ENCODE assay signal across 18 cellular contexts in the genomic region with DNA sequence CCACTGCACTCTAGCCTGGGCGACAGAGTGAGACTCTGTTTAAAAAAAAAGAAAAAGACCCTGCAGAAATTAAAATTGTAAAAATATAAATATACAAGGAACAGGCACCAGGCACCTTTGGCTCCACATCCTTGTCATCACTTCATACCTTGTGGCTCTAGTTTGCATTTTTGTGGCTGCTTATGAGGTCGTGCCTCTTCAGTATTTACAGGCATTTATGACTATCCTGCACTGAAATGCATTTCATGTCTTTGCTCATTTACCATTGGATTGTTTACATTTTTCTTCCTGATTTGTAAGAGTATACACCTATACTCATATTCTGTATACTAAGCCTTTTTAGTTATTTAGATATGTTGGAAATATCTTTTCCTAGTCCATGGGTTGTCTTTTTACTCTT. TPM values are rescaled to one million over a fixed set of nuclear protein-coding genes. Genes with fewer than 3 reads are reported as not detected.
DNase-seq lines count a peak whose midpoint lies in the region; ATAC-seq and TF ChIP-seq lines count a peak whose summit lies in the region.
"Had no signal": no experiment of that assay in that cellular context is flagged by ENCODE, and none has a peak within 500 bp of the region (broad histone marks: within the 10 kb centered on the region; RNA-seq: fewer than 3 reads in every experiment).

No MANE protein-coding gene starts in this region.

- in situ Hi-C loops in GM23248 (cut with MboI) (no loop called here), Panc1 (cut with HindIII; ENCODE audit: low pct_unique_long_range_greater_than_20kb, low sequenced_read_pairs) (no loop called here)

- H3K27ac ChIP-seq in GM23248 (peak overlapping the region; percentile 38), Panc1 (ENCODE audit: low read length) (no peak overlapping the region; the same call in 1 of the 2 replicates)
- H3K27ac ChIP-seq: suprapubic skin had no signal

- H3K9me2 ChIP-seq in GM23248 (ENCODE audit: insufficient read depth) = no peaks in the 10 kb centered on the region

- peak overlapping the region; percentile 37 for H3K4me2 ChIP-seq in GM23248 (ENCODE audit: unreplicated experiment)

- H3K79me2 ChIP-seq in GM23248 (ENCODE audit: insufficient read depth) = peaks cover 100% of the 10 kb centered on the region

- no peaks in the 10 kb centered on the region for H3K9me3 Mint-ChIP-seq in stimulated activated memory B cell treated with anti-CD40 and anti-IgM and Interleukin-4, amounts not matched to agents 10 μg/mL and 1 μg/mL and 100 μg/mL, for 72 hours
- H3K9me3 Mint-ChIP-seq: activated naive CD8-positive, alpha-beta T cell treated with anti-CD3 and anti-CD28 coated beads, Interleukin-2, amount 10 ng/mL, durations not matched to agents 7 days and 5 days; activated T-cell treated with anti-CD3 and anti-CD28 coated beads, Interleukin-2, amount 50 U/mL, for 24 hours had no signal

- H3K36me3 ChIP-seq in GM23248 (ENCODE audit: low read depth) = no peaks in the 10 kb centered on the region
- no peaks in the 10 kb centered on the region for H3K36me3 ChIP-seq in Panc1 (ENCODE audit: control insufficient read depth, insufficient read depth, low read length)
- H3K36me3 ChIP-seq: suprapubic skin had no signal

- H3K27me3 Mint-ChIP-seq in stimulated activated memory B cell treated with anti-CD40 and anti-IgM and Interleukin-4, amounts not matched to agents 10 μg/mL and 1 μg/mL and 100 μg/mL, for 72 hours = no peaks in the 10 kb centered on the region
- H3K27me3 Mint-ChIP-seq: activated naive CD8-positive, alpha-beta T cell treated with anti-CD3 and anti-CD28 coated beads, Interleukin-2, amount 10 ng/mL, durations not matched to agents 7 days and 5 days; activated T-cell treated with anti-CD3 and anti-CD28 coated beads, Interleukin-2, amount 50 U/mL, for 24 hours had no signal

- BruUV-seq in Panc1 (replicated peaks; lab: Mats Ljungman, UMichigan) = no TSS peak

- POLR2A ChIA-PET in Panc1 (lab: Charles Lee) = interaction anchor here (0.6 kb wide), 1 partner anchor 14 kb away, joined by 3 read pairs; no protein-coding TSS in a partner anchor

- H3K4me3 Mint-ChIP-seq in stimulated activated memory B cell treated with anti-CD40 and anti-IgM and Interleukin-4, amounts not matched to agents 10 μg/mL and 1 μg/mL and 100 μg/mL, for 72 hours = no peak overlapping the region
- H3K4me3 Mint-ChIP-seq: activated naive CD8-positive, alpha-beta T cell treated with anti-CD3 and anti-CD28 coated beads, Interleukin-2, amount 10 ng/mL, durations not matched to agents 7 days and 5 days; activated T-cell treated with anti-CD3 and anti-CD28 coated beads, Interleukin-2, amount 50 U/mL, for 24 hours had no signal

- H3K9me3 ChIP-seq in GM23248 (ENCODE audit: low read depth) = no peaks in the 10 kb centered on the region
- no peaks in the 10 kb centered on the region for H3K9me3 ChIP-seq in Panc1 (ENCODE audit: control insufficient read depth, insufficient read depth, low read depth, low read length)
- H3K9me3 ChIP-seq: HAP-1, suprapubic skin had no signal

- H3K36me3 Mint-ChIP-seq in stimulated activated memory B cell treated with anti-CD40 and anti-IgM and Interleukin-4, amounts not matched to agents 10 μg/mL and 1 μg/mL and 100 μg/mL, for 72 hours = peaks cover 12% of the 10 kb centered on the region
- H3K36me3 Mint-ChIP-seq: activated naive CD8-positive, alpha-beta T cell treated with anti-CD3 and anti-CD28 coated beads, Interleukin-2, amount 10 ng/mL, durations not matched to agents 7 days and 5 days had no signal

- peaks cover 14% of the 10 kb centered on the region for H3K4me1 ChIP-seq in GM23248 (ENCODE audit: insufficient read depth)
- peaks cover 10% of the 10 kb centered on the region for H3K4me1 ChIP-seq in Panc1 (ENCODE audit: control insufficient read depth, insufficient read depth, low read length)
- H3K4me1 ChIP-seq: suprapubic skin had no signal

- peak; percentile 44; the same call in 1 of the 2 replicates for ATAC-seq in Panc1
- ATAC-seq in stimulated activated memory B cell treated with anti-CD40 and anti-IgM and Interleukin-4, amounts not matched to agents 10 μg/mL and 1 μg/mL and 100 μg/mL, for 72 hours = no peak
- no peak for ATAC-seq in sciatic nerve

- H2AFZ ChIP-seq in GM23248 = no peak overlapping the region

- CTCF ChIA-PET in Panc1 (lab: Charles Lee) = no interaction called here

- no peak for TF ChIP-seq CTCF in Panc1 (IDR thresholded peaks at IDR 0.05)
- no peak for TF ChIP-seq CTCF in epithelial cell of esophagus (IDR thresholded peaks at IDR 0.05; ENCODE audit: insufficient read depth, low read depth, low read length, missing control alignments)

- H3K27ac Mint-ChIP-seq in stimulated activated memory B cell treated with anti-CD40 and anti-IgM and Interleukin-4, amounts not matched to agents 10 μg/mL and 1 μg/mL and 100 μg/mL, for 72 hours = peak overlapping the region; percentile 24
- H3K27ac Mint-ChIP-seq: activated naive CD8-positive, alpha-beta T cell treated with anti-CD3 and anti-CD28 coated beads, Interleukin-2, amount 10 ng/mL, durations not matched to agents 7 days and 5 days; activated T-cell treated with anti-CD3 and anti-CD28 coated beads, Interleukin-2, amount 50 U/mL, for 24 hours had no signal

- H3K4me1 Mint-ChIP-seq in stimulated activated memory B cell treated with anti-CD40 and anti-IgM and Interleukin-4, amounts not matched to agents 10 μg/mL and 1 μg/mL and 100 μg/mL, for 72 hours = peaks cover 18% of the 10 kb centered on the region
- H3K4me1 Mint-ChIP-seq: activated naive CD8-positive, alpha-beta T cell treated with anti-CD3 and anti-CD28 coated beads, Interleukin-2, amount 10 ng/mL, durations not matched to agents 7 days and 5 days had no signal

- no peaks in the 10 kb centered on the region for H3K27me3 ChIP-seq in GM23248 (replicated peaks; ENCODE audit: insufficient read depth)
- no peaks in the 10 kb centered on the region for H3K27me3 ChIP-seq in Panc1 (ENCODE audit: control insufficient read depth, insufficient read depth, low read length)
- H3K27me3 ChIP-seq: suprapubic skin had no signal

- peaks cover 7% of the 10 kb centered on the region; the same call in 1 of the 2 replicates for H4K20me1 ChIP-seq in GM23248 (ENCODE audit: insufficient read depth)

- WGBS in GM23248 (ENCODE audit: low coverage in 1 of 2, low lambda C conversion rate in 2 of 2, missing lambda C conversion rate in 2 of 2), 2 experiments = 29 to 33% methylated on average over 2 of the region's 2 CpGs

- peak; percentile 78 for DNase-seq in GM23248
- no peak for DNase-seq in Panc1 (ENCODE audit: low read depth, low spot score)
- DNase-seq in epithelial cell of esophagus (ENCODE audit: low read depth) = peak; percentile 76
- no peak for DNase-seq in cardiac septum (ENCODE audit: low spot score)
- DNase-seq in T-helper 2 cell = no peak
- DNase-seq in sciatic nerve (ENCODE audit: low spot score) = no peak
- DNase-seq: activated CD4-positive, alpha-beta T cell treated with anti-CD3 and anti-CD28 coated beads, Interleukin-2, amount 50 U/mL, for 4 hours; activated naive CD8-positive, alpha-beta T cell treated with anti-CD3 and anti-CD28 coated beads, Interleukin-2, amount 10 ng/mL, durations not matched to agents 7 days and 5 days; activated T-cell treated with anti-CD3 and anti-CD28 coated beads, Interleukin-2, amount 50 U/mL, for 24 hours; DMS79 treated with DMSO at 0.1 percent for 48 hours; mesendoderm; NCI-H1417 treated with DMSO at 0.1 percent for 48 hours; NCI-H446; retina; stimulated activated CD4-positive, alpha-beta T cell treated with anti-CD3 and anti-CD28 coated beads, Interleukin-2, amount 100 ng/mL, for 24 hours had no signal

- peaks cover 16% of the 10 kb centered on the region for H3F3A ChIP-seq in GM23248 (ENCODE audit: insufficient read depth)

- intact Hi-C loops in Panc1 (cut with micrococcal nuclease; ENCODE audit: unreplicated experiment) = no loop called here
- intact Hi-C loops in cardiac septum (cut with DNase I) = no loop called here
- intact Hi-C loops in sciatic nerve (cut with DNase I) = no loop called here

- no peak overlapping the region for H3K9ac ChIP-seq in GM23248

- peak overlapping the region; percentile 30; the same call in 1 of the 2 replicates for H3K4me3 ChIP-seq in GM23248
- no peak overlapping the region for H3K4me3 ChIP-seq in Panc1 (ENCODE audit: low read depth in 2 of 2, low read length in 2 of 2)
- H3K4me3 ChIP-seq in epithelial cell of esophagus (ENCODE audit: low read length) = no peak overlapping the region
- H3K4me3 ChIP-seq: HAP-1, suprapubic skin had no signal

RNA-seq across cellular contexts. Expression of a gene that starts 20.1 kb away (rescaled TPM):
- total RNA-seq in GM23248 (2014; rRNA removed; shearing (Covaris generic)) = 9.7 and 18.7 TPM in 2 replicates
- 19.9 and 20.6 TPM in 2 replicates for polyA plus RNA-seq in GM23248 (2016; fragmentation: Nextera tagmentation; extraction: Ambion mirVana)
- total RNA-seq in Panc1 (2021; ENCODE audit: unreplicated experiment) (40.0 TPM), cardiac septum (19.8 TPM), sciatic nerve (95.0 TPM)
- polyA plus RNA-seq in Panc1 (2012; ENCODE audit: insufficient read length) = 20.4 TPM

Comparison
In these comparisons a context has a peak if more than half of its experiments do, and no peak if none do; other contexts are left out.
1. DNase-seq: peak in GM23248 (single experiment) and epithelial cell of esophagus (single experiment); none in Panc1 (single experiment), cardiac septum (single experiment), T-helper 2 cell (0 of 5) and sciatic nerve (single experiment).